ENCODE assay signal across 19 cellular contexts in genomic region chr4:77905651-77906263, GRCh38.
"Had no signal": no experiment of that assay in that cellular context is flagged by ENCODE, and none has a peak within 500 bp of the region (broad histone marks: within the 10 kb centered on the region; RNA-seq: fewer than 3 reads in every experiment).

No MANE protein-coding gene starts in this region.

- DNase-seq: activated CD4-positive, alpha-beta T cell treated with anti-CD3 and anti-CD28 coated beads, Interleukin-2, amount 50 U/mL, for 1 hour; activated CD8-positive, alpha-beta memory T cell treated with anti-CD3 and anti-CD28 coated beads for 24 hours; activated CD8-positive, alpha-beta memory T cell treated with anti-CD3 and anti-CD28 coated beads, Interleukin-2, amount 50 U/mL, for 48 hours; activated gamma-delta T cell; activated T-cell treated with anti-CD3 and anti-CD28 coated beads, Interleukin-2, amount 50 U/mL, for 48 hours; effector memory CD8-positive, alpha-beta T cell; foreskin keratinocyte; hippocampal formation; left lung; naive B cell; stimulated activated CD4-positive, alpha-beta T cell treated with anti-CD3 and anti-CD28 coated beads, Interleukin-12 subunit alpha, Interleukin-12 subunit beta, amount 100 ng/mL, for 4 hours; stimulated activated CD4-positive, alpha-beta T cell treated with anti-CD3 and anti-CD28 coated beads, Interleukin-1b, Interleukin-23, amount 100 ng/mL, for 48 hours; stimulated activated CD8-positive, alpha-beta memory T cell treated with anti-CD3 and anti-CD28 coated beads, Interleukin-4, amount 100 ng/mL, for 48 hours; stimulated activated naive CD4-positive, alpha-beta T cell treated with Interleukin-2 at 50 U/mL for 16 hours; transverse colon had no signal

- ATAC-seq: effector memory CD8-positive, alpha-beta T cell; foreskin keratinocyte; left lung had no signal

- H3K9ac ChIP-seq: neural progenitor cell had no signal

- H3K36me3 ChIP-seq: neural progenitor cell, vagina had no signal

- H3K9me3 ChIP-seq: left lung, suprapubic skin, transverse colon, vagina had no signal

- FAIRE-seq: keratinocyte had no signal

- H3K4me1 ChIP-seq: left lung, neural progenitor cell, suprapubic skin, transverse colon, vagina had no signal

- H3K27ac ChIP-seq: foreskin keratinocyte, left lung, neural progenitor cell, suprapubic skin, transverse colon, vagina had no signal

- H3K27me3 ChIP-seq: foreskin keratinocyte, left lung, neural progenitor cell, suprapubic skin, transverse colon, vagina had no signal

- H2AFZ ChIP-seq: neural progenitor cell had no signal

- H3K4me3 ChIP-seq: left lung, neural progenitor cell, suprapubic skin, transverse colon, vagina had no signal

- H3K4me2 ChIP-seq: neural progenitor cell had no signal
